ENCODE assay signal across 30 cellular contexts in genomic region chr6:94163877-94164276, GRCh38.
DNase-seq lines count a peak whose midpoint lies in the region; ATAC-seq, FAIRE-seq and TF ChIP-seq lines count a peak whose summit lies in the region.
"Had no signal": no experiment of that assay in that cellular context is flagged by ENCODE, and none has a peak within 500 bp of the region (broad histone marks: within the 10 kb centered on the region; RNA-seq: fewer than 3 reads in every experiment).

No MANE protein-coding gene starts in this region.

- H2BK15ac ChIP-seq in IMR-90 (ENCODE audit: low read depth, low read length) = no peak overlapping the region

- H3K4me1 ChIP-seq in HepG2 (ENCODE audit: insufficient read depth, low read length) (no peaks in the 10 kb centered on the region), right lobe of liver (no peaks in the 10 kb centered on the region), IMR-90 (ENCODE audit: control insufficient read depth, insufficient read depth, low read length) (no peaks in the 10 kb centered on the region)
- H3K4me1 ChIP-seq: A549; BE2C; BLaER1; BLaER1 treated with 17β-estradiol and CSF1 and Interleukin-3, amounts not matched to agents 10 nM and 100 nM; Caco-2 had no signal

- H3K9me3 ChIP-seq in HepG2 (ENCODE audit: low read length) (no peaks in the 10 kb centered on the region), right lobe of liver (no peaks in the 10 kb centered on the region), IMR-90 (ENCODE audit: control insufficient read depth, insufficient read depth, low read length) (peaks cover 9% of the 10 kb centered on the region)
- H3K9me3 ChIP-seq: A549; BE2C; BLaER1; BLaER1 treated with 17β-estradiol and CSF1 and Interleukin-3, amounts not matched to agents 10 nM and 100 nM; Caco-2 had no signal

- no peak for FAIRE-seq in HepG2 (lab: Jason Lieb, UNC)
- FAIRE-seq: A549, D721Med had no signal

- TF ChIP-seq CTCF in HepG2 (CRISPR knock-in tag; IDR thresholded peaks at IDR 0.05) = no peak
- no peak for TF ChIP-seq CTCF in right lobe of liver (IDR thresholded peaks at IDR 0.05)
- TF ChIP-seq CTCF in IMR-90 (conservative IDR thresholded peaks at IDR 0.05; ENCODE audit: low read depth, low read length) = no peak

- H2BK120ac ChIP-seq in IMR-90 (ENCODE audit: low read depth, low read length) = no peak overlapping the region

- H3K36me3 ChIP-seq in HepG2 (replicated peaks in 1 of 2; ENCODE audit: control insufficient read depth in 1 of 2, insufficient read depth in 2 of 2, low read length in 2 of 2) (no peaks in the 10 kb centered on the region), right lobe of liver (no peaks in the 10 kb centered on the region), IMR-90 (ENCODE audit: control insufficient read depth, insufficient read depth, low read length) (no peaks in the 10 kb centered on the region)
- H3K36me3 ChIP-seq: BE2C; BLaER1; BLaER1 treated with 17β-estradiol and CSF1 and Interleukin-3, amounts not matched to agents 10 nM and 100 nM had no signal

- H3K23ac ChIP-seq in IMR-90 (ENCODE audit: low read depth, low read length) = no peak overlapping the region

- H3K4me3 ChIP-seq in HepG2 (replicated peaks in 1 of 3; ENCODE audit: insufficient read depth in 1 of 3, low read depth in 2 of 3, low read length in 3 of 3) (no peak overlapping the region), right lobe of liver (no peak overlapping the region), IMR-90 (ENCODE audit: insufficient read depth, low read depth, low read length) (no peak overlapping the region)
- H3K4me3 ChIP-seq: A549; BLaER1; BLaER1 treated with 17β-estradiol and CSF1 and Interleukin-3, amounts not matched to agents 10 nM and 100 nM had no signal

- H3K79me1 ChIP-seq in IMR-90 (ENCODE audit: low read depth in 1 of 2, low read length in 2 of 2) = no peaks in the 10 kb centered on the region

- in situ Hi-C loops in HepG2 (cut with HindIII; ENCODE audit: extremely low pct_ligation_motif_present, low pct_unique_long_range_greater_than_20kb) (no loop called here), IMR-90 (cut with MboI; ENCODE audit: low sequenced_read_pairs) (no loop called here)

- ATAC-seq in HepG2 (no peak), right lobe of liver (no peak), IMR-90 (ENCODE audit: low read depth) (no peak)
- ATAC-seq: A549; CD8-positive, alpha-beta T cell had no signal

- H4K20me1 ChIP-seq in HepG2 (ENCODE audit: insufficient read depth, low read length) (no peaks in the 10 kb centered on the region), IMR-90 (ENCODE audit: insufficient read depth, low read length) (no peaks in the 10 kb centered on the region)
- H4K20me1 ChIP-seq: BLaER1; BLaER1 treated with 17β-estradiol and CSF1 and Interleukin-3, amounts not matched to agents 10 nM and 100 nM had no signal

- no peak overlapping the region for H4K8ac ChIP-seq in IMR-90 (ENCODE audit: low read depth in 2 of 2, low read length in 2 of 2)

- no peak overlapping the region for H4K5ac ChIP-seq in IMR-90 (ENCODE audit: low read depth, low read length)

- H3K27me3 ChIP-seq in HepG2 (ENCODE audit: control insufficient read depth in 1 of 2, insufficient read depth in 2 of 2, low read length in 2 of 2) = no peaks in the 10 kb centered on the region
- no peaks in the 10 kb centered on the region for H3K27me3 ChIP-seq in right lobe of liver
- no peaks in the 10 kb centered on the region for H3K27me3 ChIP-seq in IMR-90 (ENCODE audit: control insufficient read depth, insufficient read depth, low read length)
- H3K27me3 ChIP-seq: BE2C; BLaER1; BLaER1 treated with 17β-estradiol and CSF1 and Interleukin-3, amounts not matched to agents 10 nM and 100 nM had no signal

- no peak overlapping the region for H4K91ac ChIP-seq in IMR-90 (ENCODE audit: insufficient read depth, low read depth, low read length)

- DNase-seq in HepG2 (ENCODE audit: low spot score) (no peak), right lobe of liver (no peak), IMR-90 (no peak), anterior cingulate cortex (lab: John Stamatoyannopoulos, UW) (no peak)
- DNase-seq: 8988T; ACHN; AML-193; BE2C; C1 segment of cervical spinal cord; Caco-2; Calu3; CD4-positive, alpha-beta memory T cell; CD4-positive, alpha-beta T cell; CD4-positive, CD25-positive, alpha-beta regulatory T cell; CD8-positive, alpha-beta memory T cell; CD8-positive, alpha-beta T cell; COR-L47; DMS 273 treated with DMSO at 0.1 percent for 48 hours; DMS153; DMS53; DMS79; DMS79 treated with DMSO at 0.1 percent for 48 hours; DND-41; EL had no signal

- 0% methylated on average over 1 of the region's 1 CpG for WGBS in HepG2 (ENCODE audit: low lambda C conversion rate)
- WGBS in right lobe of liver (ENCODE audit: insufficient coverage, low coverage, low lambda C conversion rate, missing lambda C conversion rate) = 40% methylated on average over 1 of the region's 1 CpG
- no CpG with 5 or more reads among the region's 1 CpG for WGBS in IMR-90 (ENCODE audit: extremely low coverage in 2 of 2, insufficient read length in 1 of 2), 2 experiments

- H2AK9ac ChIP-seq in IMR-90 (replicated peaks; ENCODE audit: low read depth, low read length, poor library complexity) = no peak overlapping the region

- dilution Hi-C loops in IMR-90 (cut with HindIII; ENCODE audit: low sequenced_read_pairs, unreplicated experiment) = no loop called here

- H2AFZ ChIP-seq in HepG2 (ENCODE audit: low read length) = no peak overlapping the region
- H2AFZ ChIP-seq in IMR-90 (replicated peaks; ENCODE audit: low read length, poor library complexity) = no peak overlapping the region

- intact Hi-C loops in HepG2 (cut with micrococcal nuclease; ENCODE audit: unreplicated experiment) = no loop called here
- intact Hi-C loops in right lobe of liver (cut with DNase I) = no loop called here
- intact Hi-C loops in IMR-90 (cut with micrococcal nuclease) = no loop called here

- no peaks in the 10 kb centered on the region for H3K79me2 ChIP-seq in HepG2 (ENCODE audit: insufficient read depth, low read length)

- TF ChIP-seq EP300 in HepG2 (IDR thresholded peaks at IDR 0.05; ENCODE audit: low read depth in 2 of 2, low read length in 2 of 2) = no peak
- TF ChIP-seq EP300 in HepG2 (CRISPR knock-in tag; IDR thresholded peaks at IDR 0.05; ENCODE audit: borderline replicate concordance) = no peak

- CTCF ChIA-PET in HepG2 (lab: Yijun Ruan, JAX; ENCODE audit: low intra/inter-chr PET ratio, low total read pairs) (no interaction called here), IMR-90 (lab: Yijun Ruan, JAX) (no interaction called here)

- no peak for TF ChIP-seq RAD21 in HepG2 (CRISPR knock-in tag; IDR thresholded peaks at IDR 0.05)
- no peak for TF ChIP-seq RAD21 in IMR-90 (IDR thresholded peaks at IDR 0.05; ENCODE audit: low read length)

- POLR2A ChIA-PET in HepG2 (lab: Yijun Ruan, JAX) = no interaction called here
- POLR2A ChIA-PET in IMR-90 (lab: Charles Lee; ENCODE audit: unreplicated experiment) = no interaction called here

- TF ChIP-seq POLR2A in HepG2 (IDR thresholded peaks at IDR 0.05; ENCODE audit: insufficient read depth in 1 of 2, low read depth in 2 of 2, low read length in 2 of 2) (no peak), right lobe of liver (IDR thresholded peaks at IDR 0.05) (no peak), IMR-90 (IDR thresholded peaks at IDR 0.05; ENCODE audit: low read depth, low read length) (no peak)

- no TSS peak for BruUV-seq in HepG2 (replicated peaks; lab: Mats Ljungman, UMichigan)
- BruUV-seq in IMR-90 (replicated peaks; lab: Mats Ljungman, UMichigan) = no TSS peak

- no peak overlapping the region for H3K4ac ChIP-seq in IMR-90 (ENCODE audit: low read depth, low read length)

- H3K4me2 ChIP-seq in HepG2 (ENCODE audit: low read depth, low read length) (no peak overlapping the region), IMR-90 (ENCODE audit: low read depth, low read length) (no peak overlapping the region)
- H3K4me2 ChIP-seq: A549; BLaER1; BLaER1 treated with 17β-estradiol and CSF1 and Interleukin-3, amounts not matched to agents 10 nM and 100 nM had no signal

- H2AK5ac ChIP-seq in IMR-90 (ENCODE audit: low read depth, low read length) = no peak overlapping the region

- H3K27ac ChIP-seq in HepG2 (ENCODE audit: extremely low read length, insufficient read depth, low read length) (no peak overlapping the region), right lobe of liver (no peak overlapping the region), IMR-90 (ENCODE audit: insufficient read depth, low read length) (no peak overlapping the region)
- H3K27ac ChIP-seq: 22Rv1; A549; BLaER1; BLaER1 treated with 17β-estradiol and CSF1 and Interleukin-3, amounts not matched to agents 10 nM and 100 nM; C4-2B had no signal

- H2BK20ac ChIP-seq in IMR-90 (ENCODE audit: low read depth, low read length) = no peak overlapping the region

- no peak overlapping the region for H3K18ac ChIP-seq in IMR-90 (ENCODE audit: low read depth, low read length)

- H3K56ac ChIP-seq in IMR-90 (ENCODE audit: extremely low read depth, insufficient read depth, low read length) = no peak overlapping the region

- H3K9me1 ChIP-seq in IMR-90 (ENCODE audit: insufficient read depth, low read length) = no peaks in the 10 kb centered on the region

- H2BK5ac ChIP-seq in IMR-90 (ENCODE audit: low read depth, low read length, poor library complexity, severe bottlenecking) = no peak overlapping the region

- H3K9ac ChIP-seq in HepG2 (ENCODE audit: insufficient read depth, low read depth, low read length) (no peak overlapping the region), IMR-90 (ENCODE audit: low read depth, low read length) (no peak overlapping the region)
- H3K9ac ChIP-seq: BLaER1; BLaER1 treated with 17β-estradiol and CSF1 and Interleukin-3, amounts not matched to agents 10 nM and 100 nM had no signal

- no peak overlapping the region for H3K14ac ChIP-seq in IMR-90 (replicated peaks; ENCODE audit: low read depth, low read length)

TF ChIP-seq in HepG2, 621 proteins besides CTCF, POLR2A, EP300 and RAD21 (continues in another document):
- TF ChIP-seq NR1H2 (CRISPR knock-in tag; IDR thresholded peaks at IDR 0.05; ENCODE audit: borderline replicate concordance, low read depth) = no peak

TF ChIP-seq in IMR-90, 13 proteins besides CTCF, POLR2A, EP300 and RAD21:
- TF ChIP-seq USF2 (IDR thresholded peaks at IDR 0.05; ENCODE audit: low read depth, low read length) = no peak
- no peak for TF ChIP-seq FOS (IDR thresholded peaks at IDR 0.05; ENCODE audit: low read depth, low read length)
- TF ChIP-seq CEBPB (IDR thresholded peaks at IDR 0.05; ENCODE audit: low read depth, low read length) = 0 out of 2 replicates have a peak, but pooled peaks have one; percentile 9
